Comparison of ENCODE assay signal across 2 cellular contexts in the genomic region with DNA sequence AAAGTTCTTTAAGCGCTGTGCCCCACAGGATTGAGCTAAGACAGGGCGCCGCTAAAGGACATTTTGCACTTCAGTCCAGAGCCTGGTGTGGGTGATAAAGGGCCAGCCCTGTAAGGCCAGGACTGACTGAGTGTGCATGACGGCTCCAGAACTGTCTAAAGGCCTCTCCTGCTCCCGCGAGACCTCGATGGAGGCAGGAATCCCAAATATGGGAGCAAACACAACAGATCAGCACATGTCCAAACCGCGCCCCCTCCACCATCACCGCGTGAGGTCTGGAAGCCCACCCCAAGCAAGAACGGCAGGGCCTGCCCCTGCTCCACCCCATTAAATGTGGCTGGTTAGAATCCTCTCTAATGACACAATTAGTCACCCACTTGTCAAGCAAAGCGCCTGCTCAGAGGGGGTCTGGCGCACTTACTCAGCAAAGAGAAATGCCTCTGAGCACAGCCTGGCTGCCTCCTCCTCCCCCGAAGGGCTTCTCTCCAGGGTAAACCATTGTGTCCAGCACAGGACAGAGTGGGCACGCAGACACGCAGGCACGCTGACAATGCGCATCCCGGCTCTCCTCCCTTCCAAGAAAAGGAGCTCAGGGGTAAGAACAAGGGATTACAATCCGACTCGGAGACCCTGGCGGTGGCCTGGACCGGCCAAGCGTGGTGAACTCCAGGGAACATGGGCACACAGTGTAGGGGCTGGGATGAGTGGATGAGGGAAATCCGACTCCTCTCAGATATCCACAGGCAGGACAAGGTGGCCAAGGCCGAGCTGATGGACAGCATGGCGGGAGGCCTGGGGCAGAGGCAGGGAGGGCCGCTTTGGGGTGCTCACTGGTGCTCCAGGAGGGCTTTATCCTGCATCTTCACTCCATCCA.
TF ChIP-seq lines count a peak whose summit lies in the region.

No MANE protein-coding gene starts in this region.

TF ChIP-seq in A549, 52 proteins besides CTCF, POLR2A, EP300 and RAD21:
- TF ChIP-seq MAFK (IDR thresholded peaks at IDR 0.05; ENCODE audit: partially characterized antibody) (no peak), FOSL2 (IDR thresholded peaks at IDR 0.05) (no peak), FOSL2 (CRISPR knock-in tag; IDR thresholded peaks at IDR 0.05) (peak; percentile 47; the same call in 1 of the 2 replicates)
- TF ChIP-seq, protein P1, sequence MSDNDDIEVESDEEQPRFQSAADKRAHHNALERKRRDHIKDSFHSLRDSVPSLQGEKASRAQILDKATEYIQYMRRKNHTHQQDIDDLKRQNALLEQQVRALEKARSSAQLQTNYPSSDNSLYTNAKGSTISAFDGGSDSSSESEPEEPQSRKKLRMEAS (IDR thresholded peaks at IDR 0.05), result 0 out of 2 replicates have a peak, but pooled peaks have one; percentile 23
- TF ChIP-seq, protein P2, sequence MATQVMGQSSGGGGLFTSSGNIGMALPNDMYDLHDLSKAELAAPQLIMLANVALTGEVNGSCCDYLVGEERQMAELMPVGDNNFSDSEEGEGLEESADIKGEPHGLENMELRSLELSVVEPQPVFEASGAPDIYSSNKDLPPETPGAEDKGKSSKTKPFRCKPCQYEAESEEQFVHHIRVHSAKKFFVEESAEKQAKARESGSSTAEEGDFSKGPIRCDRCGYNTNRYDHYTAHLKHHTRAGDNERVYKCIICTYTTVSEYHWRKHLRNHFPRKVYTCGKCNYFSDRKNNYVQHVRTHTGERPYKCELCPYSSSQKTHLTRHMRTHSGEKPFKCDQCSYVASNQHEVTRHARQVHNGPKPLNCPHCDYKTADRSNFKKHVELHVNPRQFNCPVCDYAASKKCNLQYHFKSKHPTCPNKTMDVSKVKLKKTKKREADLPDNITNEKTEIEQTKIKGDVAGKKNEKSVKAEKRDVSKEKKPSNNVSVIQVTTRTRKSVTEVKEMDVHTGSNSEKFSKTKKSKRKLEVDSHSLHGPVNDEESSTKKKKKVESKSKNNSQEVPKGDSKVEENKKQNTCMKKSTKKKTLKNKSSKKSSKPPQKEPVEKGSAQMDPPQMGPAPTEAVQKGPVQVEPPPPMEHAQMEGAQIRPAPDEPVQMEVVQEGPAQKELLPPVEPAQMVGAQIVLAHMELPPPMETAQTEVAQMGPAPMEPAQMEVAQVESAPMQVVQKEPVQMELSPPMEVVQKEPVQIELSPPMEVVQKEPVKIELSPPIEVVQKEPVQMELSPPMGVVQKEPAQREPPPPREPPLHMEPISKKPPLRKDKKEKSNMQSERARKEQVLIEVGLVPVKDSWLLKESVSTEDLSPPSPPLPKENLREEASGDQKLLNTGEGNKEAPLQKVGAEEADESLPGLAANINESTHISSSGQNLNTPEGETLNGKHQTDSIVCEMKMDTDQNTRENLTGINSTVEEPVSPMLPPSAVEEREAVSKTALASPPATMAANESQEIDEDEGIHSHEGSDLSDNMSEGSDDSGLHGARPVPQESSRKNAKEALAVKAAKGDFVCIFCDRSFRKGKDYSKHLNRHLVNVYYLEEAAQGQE (IDR thresholded peaks at IDR 0.05), result no peak

TF ChIP-seq in HCT116, 20 proteins besides CTCF, POLR2A, EP300 and RAD21:
- TF ChIP-seq, protein P1 (IDR thresholded peaks at IDR 0.05), result peak; percentile 47; the same call in 1 of the 2 replicates
- TF ChIP-seq ELF1 (IDR thresholded peaks at IDR 0.05; ENCODE audit: borderline replicate concordance, low read depth), result no peak
- peak; percentile 85 for TF ChIP-seq SRF (IDR thresholded peaks at IDR 0.05; ENCODE audit: low read depth)
- no peak for TF ChIP-seq YY1 (IDR thresholded peaks at IDR 0.05; ENCODE audit: extremely low read depth, insufficient replicate concordance, low read depth, low read length)
